16 cellular contexts compared by ENCODE assay signal in genomic region chr4:5770051-5770450, GRCh38. TPM values are rescaled to one million over a fixed set of nuclear protein-coding genes. Genes with fewer than 3 reads are reported as not detected.
"Had no signal": no experiment of that assay in that cellular context is flagged by ENCODE, and none has a peak within 500 bp of the region (broad histone marks: within the 10 kb centered on the region; RNA-seq: fewer than 3 reads in every experiment).

No MANE protein-coding gene starts in this region.

- H3K9me3 Mint-ChIP-seq: immature natural killer cell had no signal

- H3K4me3 ChIP-seq: colonic mucosa, mucosa of descending colon, smooth muscle cell, suprapubic skin, thyroid gland, upper lobe of left lung had no signal

- H3K4me2 ChIP-seq: smooth muscle cell had no signal

- H3K36me3 ChIP-seq: colonic mucosa, neutrophil had no signal

- H3K36me3 Mint-ChIP-seq: immature natural killer cell had no signal

- H3K27me3 ChIP-seq: colonic mucosa, foreskin keratinocyte, neutrophil, suprapubic skin, thyroid gland, upper lobe of left lung had no signal

- ATAC-seq: foreskin keratinocyte; left colon; mucosa of descending colon; naive thymus-derived CD8-positive, alpha-beta T cell had no signal

- H3K4me1 Mint-ChIP-seq: immature natural killer cell had no signal

- H3K27ac Mint-ChIP-seq: immature natural killer cell; naive thymus-derived CD8-positive, alpha-beta T cell had no signal

- H3K27ac ChIP-seq: colonic mucosa, foreskin keratinocyte, neutrophil, suprapubic skin, thyroid gland, upper lobe of left lung had no signal

- H3K4me3 Mint-ChIP-seq: immature natural killer cell; naive thymus-derived CD8-positive, alpha-beta T cell had no signal

- H3K4me1 ChIP-seq: colonic mucosa, thyroid gland, upper lobe of left lung had no signal

- H3K9me3 ChIP-seq: colonic mucosa, neutrophil, suprapubic skin, thyroid gland, upper lobe of left lung had no signal

- DNase-seq: colonic mucosa; dermis blood vessel endothelial cell; erythroblast; foreskin keratinocyte; immature natural killer cell; kidney; left colon; mucosa of descending colon; naive thymus-derived CD8-positive, alpha-beta T cell; stimulated activated CD4-positive, alpha-beta T cell treated with anti-CD3 and anti-CD28 coated beads, Interleukin-2, amount 100 ng/mL, for 48 hours; stimulated activated naive CD4-positive, alpha-beta T cell treated with Interleukin-2 at 50 U/mL for 16 hours; thyroid gland; upper lobe of left lung had no signal

RNA-seq across cellular contexts. Expression of gene EVC, which starts 59.0 kb away (rescaled TPM):
- polyA plus RNA-seq: immature natural killer cell; naive thymus-derived CD8-positive, alpha-beta T cell had no signal
